In genomic region chr12:126773491-126773890, GRCh38 we compare ENCODE assay signal across 23 cellular contexts.
DNase-seq lines count a peak whose midpoint lies in the region; ATAC-seq, FAIRE-seq and TF ChIP-seq lines count a peak whose summit lies in the region.
"Had no signal": no experiment of that assay in that cellular context is flagged by ENCODE, and none has a peak within 500 bp of the region (broad histone marks: within the 10 kb centered on the region; RNA-seq: fewer than 3 reads in every experiment).

No MANE protein-coding gene starts in this region.

- no peaks in the 10 kb centered on the region for H3K36me3 ChIP-seq in CD4-positive, alpha-beta memory T cell (ENCODE audit: insufficient read depth, low read length)
- H3K36me3 ChIP-seq in HCT116 (ENCODE audit: control insufficient read depth in 1 of 2, insufficient read depth in 2 of 2, low read length in 2 of 2) (no peaks in the 10 kb centered on the region), kidney (ENCODE audit: control insufficient read depth in 1 of 2, insufficient read depth in 2 of 2, low read length in 2 of 2) (no peaks in the 10 kb centered on the region)

- H3K27ac ChIP-seq in CD4-positive, alpha-beta memory T cell (ENCODE audit: low read depth, low read length) = peak overlapping the region; percentile 78
- H3K27ac ChIP-seq in HCT116 (ENCODE audit: low read depth, low read length) = no peak overlapping the region
- H3K27ac ChIP-seq in kidney (ENCODE audit: low read depth in 2 of 2, low read length in 2 of 2) = no peak overlapping the region
- H3K27ac ChIP-seq: C4-2B, RWPE1 had no signal

- no peak for TF ChIP-seq POLR2A in HCT116 (IDR thresholded peaks at IDR 0.05; ENCODE audit: borderline replicate concordance, extremely low read depth, insufficient read depth, insufficient read length)

- H3K4me3 ChIP-seq in CD4-positive, alpha-beta memory T cell (ENCODE audit: low read length in 2 of 2) = no peak overlapping the region
- no peak overlapping the region for H3K4me3 ChIP-seq in HCT116 (replicated peaks in 1 of 2; ENCODE audit: low read depth in 1 of 2, low read length in 2 of 2)
- H3K4me3 ChIP-seq in kidney (ENCODE audit: low read length in 2 of 2) = no peak overlapping the region
- H3K4me3 ChIP-seq: GM23338 had no signal

- peaks cover 24% of the 10 kb centered on the region for H3K4me1 ChIP-seq in CD4-positive, alpha-beta memory T cell (ENCODE audit: insufficient read depth, low read length)
- peaks cover 0 to 13% of the 10 kb centered on the region in 2 experiments; a peak in 3 of 4 replicates for H3K4me1 ChIP-seq in HCT116 (ENCODE audit: control insufficient read depth in 1 of 2, insufficient read depth in 2 of 2, low read length in 2 of 2)
- no peaks in the 10 kb centered on the region for H3K4me1 ChIP-seq in kidney (ENCODE audit: control insufficient read depth in 1 of 2, insufficient read depth in 1 of 2, low read depth in 1 of 2, low read length in 2 of 2)

- peak overlapping the region; percentile 57 for H2AFZ ChIP-seq in HCT116 (ENCODE audit: low read depth, low read length, poor library complexity, severe bottlenecking)
- H2AFZ ChIP-seq: GM23338 had no signal

- BruUV-seq in HCT116 (replicated peaks; lab: Mats Ljungman, UMichigan) = no TSS peak

- FAIRE-seq in kidney (lab: Jason Lieb, UNC) = no peak
- FAIRE-seq: D721Med, HTR-8/SVneo had no signal

- intact Hi-C loops in CD4-positive, alpha-beta memory T cell (cut with micrococcal nuclease) = no loop called here
- intact Hi-C loops in HCT116 (cut with micrococcal nuclease) (no loop called here), cardiac septum (cut with DNase I) (no loop called here), kidney (cut with DNase I) (no loop called here)

- no peak for DNase-seq in CD4-positive, alpha-beta memory T cell
- DNase-seq in HCT116 (ENCODE audit: low read depth, low spot score) = no peak
- DNase-seq in T-helper 17 cell = no peak
- DNase-seq in memory B cell (ENCODE audit: low spot score in 2 of 2) = no peak
- DNase-seq in cardiac septum (ENCODE audit: low spot score) = no peak
- DNase-seq in kidney = no peak
- DNase-seq: H9, HFFc6, KG1, NCI-H1048, NCI-H1417, NCI-H1694, NCI-H2029 treated with DMSO at 0.1 percent for 48 hours, NCI-H446 treated with DMSO at 0.1 percent for 48 hours, NCI-H526 treated with DMSO at 0.1 percent for 48 hours, SHP77 treated with DMSO at 0.1 percent for 48 hours had no signal

- H3K27me3 ChIP-seq in CD4-positive, alpha-beta memory T cell (ENCODE audit: insufficient read depth, low read length) = no peaks in the 10 kb centered on the region
- no peaks in the 10 kb centered on the region for H3K27me3 ChIP-seq in HCT116 (ENCODE audit: insufficient read depth, low read length)

- CTCF ChIA-PET in CD4-positive, alpha-beta memory T cell (lab: Charles Lee; ENCODE audit: partially characterized antibody) = interaction anchor here (2.0 kb wide), 1 partner anchor 11 kb away, joined by 6 read pairs; no protein-coding TSS in a partner anchor
- CTCF ChIA-PET in HCT116 (lab: Charles Lee) = interaction anchor here (1.9 kb wide), 1 partner anchor 11 kb away, joined by 19 read pairs; no protein-coding TSS in a partner anchor

- no peak overlapping the region for H3K4me2 ChIP-seq in HCT116 (ENCODE audit: low read length)
- H3K4me2 ChIP-seq: GM23338 had no signal

- H3K36me3 Mint-ChIP-seq in CD4-positive, alpha-beta memory T cell = peaks cover 19 to 22% of the 10 kb centered on the region in 2 donors
- H3K36me3 Mint-ChIP-seq in T-helper 17 cell (ENCODE audit: low read depth) (no peaks in the 10 kb centered on the region), memory B cell (peaks cover 5% of the 10 kb centered on the region)

- peak overlapping the region; percentile 39 to 97 (median 92) for H3K27ac Mint-ChIP-seq in CD4-positive, alpha-beta memory T cell
- H3K27ac Mint-ChIP-seq in T-helper 17 cell = peak overlapping the region; percentile 96
- peak overlapping the region; percentile 99 for H3K27ac Mint-ChIP-seq in memory B cell
- H3K27ac Mint-ChIP-seq: GM23338, H9, HFFc6 had no signal

- H3K9me3 ChIP-seq in CD4-positive, alpha-beta memory T cell (ENCODE audit: control insufficient read depth in 1 of 2, low read length in 2 of 2) = peaks cover 0 to 5% of the 10 kb centered on the region in 2 donors
- H3K9me3 ChIP-seq in HCT116 (ENCODE audit: control insufficient read depth in 1 of 2, insufficient read depth in 1 of 2, low read depth in 1 of 2, low read length in 2 of 2) (no peaks in the 10 kb centered on the region), T-helper 17 cell (ENCODE audit: control insufficient read depth, low read length, poor library complexity, severe bottlenecking) (no peaks in the 10 kb centered on the region), kidney (ENCODE audit: control insufficient read depth in 1 of 2, low read length in 2 of 2) (peaks cover 0 to 3% of the 10 kb centered on the region in 2 donors)

- H3K4me1 Mint-ChIP-seq in CD4-positive, alpha-beta memory T cell = peaks cover 12 to 36% (median 23%) of the 10 kb centered on the region in 4 donors
- peaks cover 2% of the 10 kb centered on the region for H3K4me1 Mint-ChIP-seq in T-helper 17 cell
- H3K4me1 Mint-ChIP-seq in memory B cell = peaks cover 16% of the 10 kb centered on the region
- H3K4me1 Mint-ChIP-seq: GM23338, H9 had no signal

- H3K9me2 ChIP-seq in HCT116 (ENCODE audit: insufficient read depth) = no peaks in the 10 kb centered on the region

- peaks cover 3 to 29% (median 22%) of the 10 kb centered on the region in 8 donors for H3K9me3 Mint-ChIP-seq in CD4-positive, alpha-beta memory T cell
- peaks cover 3% of the 10 kb centered on the region for H3K9me3 Mint-ChIP-seq in memory B cell

- H3K4me3 Mint-ChIP-seq in CD4-positive, alpha-beta memory T cell = peak overlapping the region in 1 of 8 donors; percentile 13
- no peak overlapping the region for H3K4me3 Mint-ChIP-seq in T-helper 17 cell
- H3K4me3 Mint-ChIP-seq in memory B cell = no peak overlapping the region
- H3K4me3 Mint-ChIP-seq: GM23338, H9, HFFc6 had no signal

- H3K9ac ChIP-seq in HCT116 (ENCODE audit: low read length) (no peak overlapping the region), kidney (ENCODE audit: low read length in 2 of 2) (no peak overlapping the region)

- H4K20me1 ChIP-seq in HCT116 (ENCODE audit: insufficient read depth) = no peaks in the 10 kb centered on the region

- RAD21 ChIA-PET in HCT116 (lab: Charles Lee; ENCODE audit: low non-redundant PET in 1 of 2, low total read pairs in 2 of 2, uncharacterized antibody in 2 of 2, unreplicated experiment in 2 of 2) = no interaction called here

- H3K27me3 Mint-ChIP-seq in CD4-positive, alpha-beta memory T cell = no peaks in the 10 kb centered on the region
- no peaks in the 10 kb centered on the region for H3K27me3 Mint-ChIP-seq in T-helper 17 cell
- H3K27me3 Mint-ChIP-seq in memory B cell = no peaks in the 10 kb centered on the region

- H3K79me2 ChIP-seq in HCT116 (ENCODE audit: insufficient read depth, low read length) = no peaks in the 10 kb centered on the region

- ATAC-seq in HCT116 = no peak
- no peak for ATAC-seq in T-helper 17 cell
- no peak for ATAC-seq in memory B cell (ENCODE audit: low read depth)
- ATAC-seq in GM18517 (IDR thresholded peaks at IDR 0.05; ENCODE audit: unreplicated experiment) = no peak
- ATAC-seq: GM23338, Panc1 had no signal

- TF ChIP-seq RAD21 in HCT116 (IDR thresholded peaks at IDR 0.05; ENCODE audit: low read depth) = no peak

- TF ChIP-seq CTCF in HCT116 (IDR thresholded peaks at IDR 0.05 in 2 of 3, conservative IDR thresholded peaks at IDR 0.05 in 1 of 3; ENCODE audit: borderline replicate concordance in 1 of 3, insufficient read depth in 1 of 3, low read depth in 2 of 3, low read length in 2 of 3) = no peak
- no peak for TF ChIP-seq CTCF in kidney (IDR thresholded peaks at IDR 0.05; ENCODE audit: borderline replicate concordance, extremely low read depth, insufficient read depth)

- POLR2A ChIA-PET in CD4-positive, alpha-beta memory T cell (lab: Charles Lee; ENCODE audit: partially characterized antibody) = interaction anchor here (1.8 kb wide), 1 partner anchor 11 kb away, joined by 11 read pairs; no protein-coding TSS in a partner anchor
- POLR2A ChIA-PET in HCT116 (lab: Charles Lee) = no interaction called here

TF ChIP-seq in HCT116, 20 proteins besides CTCF, POLR2A, EP300 and RAD21:
- TF ChIP-seq ZBTB33 (IDR thresholded peaks at IDR 0.05; ENCODE audit: extremely low read depth, insufficient replicate concordance, low read length) (no peak), SIN3A (IDR thresholded peaks at IDR 0.05; ENCODE audit: low read depth) (no peak), MAX (IDR thresholded peaks at IDR 0.05) (no peak), YY1 (IDR thresholded peaks at IDR 0.05; ENCODE audit: extremely low read depth, insufficient replicate concordance, low read depth, low read length) (no peak), POLR2AphosphoS5 (IDR thresholded peaks at IDR 0.05; ENCODE audit: low read depth, low read length) (no peak), CEBPB (IDR thresholded peaks at IDR 0.05; ENCODE audit: low read depth) (no peak), ZFX (IDR thresholded peaks at IDR 0.05) (no peak), FOSL1 (IDR thresholded peaks at IDR 0.05; ENCODE audit: low read depth) (no peak), SP1 (IDR thresholded peaks at IDR 0.05; ENCODE audit: low read depth) (no peak), EZH2phosphoT487 (IDR thresholded peaks at IDR 0.05; ENCODE audit: borderline replicate concordance) (no peak), EZH2 (IDR thresholded peaks at IDR 0.05) (no peak)
